ENCODE assay signal across 8 cellular contexts in genomic region chr4:142773505-142773904, GRCh38.
"Had no signal": no experiment of that assay in that cellular context is flagged by ENCODE, and none has a peak within 500 bp of the region (broad histone marks: within the 10 kb centered on the region; RNA-seq: fewer than 3 reads in every experiment).

No MANE protein-coding gene starts in this region.

- H3K4me3 Mint-ChIP-seq: HFFc6, IgD-negative memory B cell had no signal

- H3K9me3 Mint-ChIP-seq: HFFc6 had no signal

- H3K36me3 Mint-ChIP-seq: IgD-negative memory B cell had no signal

- ATAC-seq: HCT116, HepG2 had no signal

- H3K27ac Mint-ChIP-seq: HFFc6, IgD-negative memory B cell had no signal

- DNase-seq: GM23248, GOT3, H7, HFFc6, KBM-7 had no signal

- H3K4me1 Mint-ChIP-seq: IgD-negative memory B cell had no signal
